ENCODE assay signal across 1 cellular context in the genomic region with DNA sequence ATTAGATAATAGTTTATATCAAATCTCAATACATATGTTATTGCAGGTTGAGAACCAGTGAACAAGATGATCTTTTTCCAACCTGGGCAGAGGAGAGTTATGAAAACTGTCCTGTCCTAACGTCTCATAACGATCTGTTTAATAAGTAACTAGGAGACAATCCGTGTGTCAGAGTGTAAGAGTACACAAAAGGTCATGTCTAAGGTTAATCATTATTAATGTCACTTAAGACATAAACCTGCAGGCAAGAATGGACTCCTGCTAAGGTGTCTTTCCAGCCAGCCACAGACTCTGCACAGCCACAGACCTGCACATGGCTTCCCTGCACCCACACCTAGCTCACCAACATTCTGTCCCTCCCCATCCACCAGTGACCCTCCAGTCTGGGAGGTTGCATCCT.
TF ChIP-seq lines count a peak whose summit lies in the region.

No MANE protein-coding gene starts in this region.

TF ChIP-seq in HepG2, 621 proteins besides CTCF, POLR2A, EP300 and RAD21 (continued from another document and continues in another):
- TF ChIP-seq, protein P1, sequence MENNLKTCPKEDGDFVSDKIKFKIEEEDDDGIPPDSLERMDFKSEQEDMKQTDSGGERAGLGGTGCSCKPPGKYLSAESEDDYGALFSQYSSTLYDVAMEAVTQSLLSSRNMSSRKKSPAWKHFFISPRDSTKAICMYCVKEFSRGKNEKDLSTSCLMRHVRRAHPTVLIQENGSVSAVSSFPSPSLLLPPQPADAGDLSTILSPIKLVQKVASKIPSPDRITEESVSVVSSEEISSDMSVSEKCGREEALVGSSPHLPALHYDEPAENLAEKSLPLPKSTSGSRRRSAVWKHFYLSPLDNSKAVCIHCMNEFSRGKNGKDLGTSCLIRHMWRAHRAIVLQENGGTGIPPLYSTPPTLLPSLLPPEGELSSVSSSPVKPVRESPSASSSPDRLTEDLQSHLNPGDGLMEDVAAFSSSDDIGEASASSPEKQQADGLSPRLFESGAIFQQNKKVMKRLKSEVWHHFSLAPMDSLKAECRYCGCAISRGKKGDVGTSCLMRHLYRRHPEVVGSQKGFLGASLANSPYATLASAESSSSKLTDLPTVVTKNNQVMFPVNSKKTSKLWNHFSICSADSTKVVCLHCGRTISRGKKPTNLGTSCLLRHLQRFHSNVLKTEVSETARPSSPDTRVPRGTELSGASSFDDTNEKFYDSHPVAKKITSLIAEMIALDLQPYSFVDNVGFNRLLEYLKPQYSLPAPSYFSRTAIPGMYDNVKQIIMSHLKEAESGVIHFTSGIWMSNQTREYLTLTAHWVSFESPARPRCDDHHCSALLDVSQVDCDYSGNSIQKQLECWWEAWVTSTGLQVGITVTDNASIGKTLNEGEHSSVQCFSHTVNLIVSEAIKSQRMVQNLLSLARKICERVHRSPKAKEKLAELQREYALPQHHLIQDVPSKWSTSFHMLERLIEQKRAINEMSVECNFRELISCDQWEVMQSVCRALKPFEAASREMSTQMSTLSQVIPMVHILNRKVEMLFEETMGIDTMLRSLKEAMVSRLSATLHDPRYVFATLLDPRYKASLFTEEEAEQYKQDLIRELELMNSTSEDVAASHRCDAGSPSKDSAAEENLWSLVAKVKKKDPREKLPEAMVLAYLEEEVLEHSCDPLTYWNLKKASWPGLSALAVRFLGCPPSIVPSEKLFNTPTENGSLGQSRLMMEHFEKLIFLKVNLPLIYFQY (CRISPR knock-in tag; IDR thresholded peaks at IDR 0.05; ENCODE audit: borderline replicate concordance), result no peak
- no peak for TF ChIP-seq ZNF879 (CRISPR knock-in tag; IDR thresholded peaks at IDR 0.05)
- no peak for TF ChIP-seq ARNT (IDR thresholded peaks at IDR 0.05)
- TF ChIP-seq HIVEP1 (CRISPR knock-in tag; IDR thresholded peaks at IDR 0.05), result no peak
- TF ChIP-seq NFYC (CRISPR knock-in tag; IDR thresholded peaks at IDR 0.05), result no peak
- TF ChIP-seq CENPX (CRISPR knock-in tag; IDR thresholded peaks at IDR 0.05), result no peak
- TF ChIP-seq MEF2D (CRISPR knock-in tag; IDR thresholded peaks at IDR 0.05), result no peak
- peak; percentile 46; the same call in 1 of the 2 replicates for TF ChIP-seq HDAC1 (CRISPR knock-in tag; IDR thresholded peaks at IDR 0.05)
- no peak for TF ChIP-seq ZNF883 (CRISPR knock-in tag; IDR thresholded peaks at IDR 0.05; ENCODE audit: not compliant biosample characterization)
- TF ChIP-seq HMGXB4 (CRISPR knock-in tag; IDR thresholded peaks at IDR 0.05; ENCODE audit: borderline replicate concordance in 1 of 2, low read depth in 1 of 2), result no peak
- no peak for TF ChIP-seq TMF1 (CRISPR knock-in tag; IDR thresholded peaks at IDR 0.05; ENCODE audit: low read depth)
- no peak for TF ChIP-seq ELF3 (CRISPR knock-in tag; IDR thresholded peaks at IDR 0.05)
- TF ChIP-seq MXD4 (CRISPR knock-in tag; IDR thresholded peaks at IDR 0.05), result no peak
- TF ChIP-seq TOPORS (CRISPR knock-in tag; IDR thresholded peaks at IDR 0.05), result no peak
- TF ChIP-seq ZNF709 (CRISPR knock-in tag; IDR thresholded peaks at IDR 0.05), result no peak
- 0 out of 2 replicates have a peak, but pooled peaks have one; percentile 9 for TF ChIP-seq HNF4A (CRISPR knock-in tag; IDR thresholded peaks at IDR 0.05)
- peak; percentile 13; the same call in 1 of the 2 replicates for TF ChIP-seq HDAC2 (CRISPR knock-in tag; IDR thresholded peaks at IDR 0.05)
- TF ChIP-seq KDM3A (CRISPR knock-in tag; IDR thresholded peaks at IDR 0.05; ENCODE audit: low read depth), result no peak
- no peak for TF ChIP-seq ZMYM3 (CRISPR knock-in tag; IDR thresholded peaks at IDR 0.05)
- TF ChIP-seq MBNL3 (CRISPR knock-in tag; conservative IDR thresholded peaks at IDR 0.05), result no peak
- peak; percentile 62 for TF ChIP-seq PAXIP1 (CRISPR knock-in tag; conservative IDR thresholded peaks at IDR 0.05)
- no peak for TF ChIP-seq SRSF4 (IDR thresholded peaks at IDR 0.05; ENCODE audit: low read depth, low read length, poor library complexity, severe bottlenecking)
- no peak for TF ChIP-seq FIP1L1 (IDR thresholded peaks at IDR 0.05; ENCODE audit: borderline replicate concordance, insufficient read depth, low read depth, low read length)
- TF ChIP-seq, protein P2, sequence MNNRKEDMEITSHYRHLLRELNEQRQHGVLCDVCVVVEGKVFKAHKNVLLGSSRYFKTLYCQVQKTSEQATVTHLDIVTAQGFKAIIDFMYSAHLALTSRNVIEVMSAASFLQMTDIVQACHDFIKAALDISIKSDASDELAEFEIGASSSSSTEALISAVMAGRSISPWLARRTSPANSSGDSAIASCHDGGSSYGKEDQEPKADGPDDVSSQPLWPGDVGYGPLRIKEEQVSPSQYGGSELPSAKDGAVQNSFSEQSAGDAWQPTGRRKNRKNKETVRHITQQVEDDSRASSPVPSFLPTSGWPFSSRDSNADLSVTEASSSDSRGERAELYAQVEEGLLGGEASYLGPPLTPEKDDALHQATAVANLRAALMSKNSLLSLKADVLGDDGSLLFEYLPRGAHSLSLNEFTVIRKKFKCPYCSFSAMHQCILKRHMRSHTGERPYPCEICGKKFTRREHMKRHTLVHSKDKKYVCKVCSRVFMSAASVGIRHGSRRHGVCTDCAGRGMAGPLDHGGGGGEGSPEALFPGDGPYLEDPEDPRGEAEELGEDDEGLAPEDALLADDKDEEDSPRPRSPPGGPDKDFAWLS (CRISPR knock-in tag; IDR thresholded peaks at IDR 0.05; ENCODE audit: borderline replicate concordance), result no peak
- TF ChIP-seq, protein P3, sequence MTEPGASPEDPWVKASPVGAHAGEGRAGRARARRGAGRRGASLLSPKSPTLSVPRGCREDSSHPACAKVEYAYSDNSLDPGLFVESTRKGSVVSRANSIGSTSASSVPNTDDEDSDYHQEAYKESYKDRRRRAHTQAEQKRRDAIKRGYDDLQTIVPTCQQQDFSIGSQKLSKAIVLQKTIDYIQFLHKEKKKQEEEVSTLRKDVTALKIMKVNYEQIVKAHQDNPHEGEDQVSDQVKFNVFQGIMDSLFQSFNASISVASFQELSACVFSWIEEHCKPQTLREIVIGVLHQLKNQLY (CRISPR knock-in tag; IDR thresholded peaks at IDR 0.05), result no peak
- TF ChIP-seq ZNF18 (CRISPR knock-in tag; IDR thresholded peaks at IDR 0.05; ENCODE audit: insufficient replicate concordance), result no peak
- TF ChIP-seq ARNT2 (CRISPR knock-in tag; IDR thresholded peaks at IDR 0.05; ENCODE audit: low read depth), result no peak
- TF ChIP-seq SALL1 (CRISPR knock-in tag; IDR thresholded peaks at IDR 0.05), result peak; percentile 53; the same call in 1 of the 2 replicates
- TF ChIP-seq, protein P4, sequence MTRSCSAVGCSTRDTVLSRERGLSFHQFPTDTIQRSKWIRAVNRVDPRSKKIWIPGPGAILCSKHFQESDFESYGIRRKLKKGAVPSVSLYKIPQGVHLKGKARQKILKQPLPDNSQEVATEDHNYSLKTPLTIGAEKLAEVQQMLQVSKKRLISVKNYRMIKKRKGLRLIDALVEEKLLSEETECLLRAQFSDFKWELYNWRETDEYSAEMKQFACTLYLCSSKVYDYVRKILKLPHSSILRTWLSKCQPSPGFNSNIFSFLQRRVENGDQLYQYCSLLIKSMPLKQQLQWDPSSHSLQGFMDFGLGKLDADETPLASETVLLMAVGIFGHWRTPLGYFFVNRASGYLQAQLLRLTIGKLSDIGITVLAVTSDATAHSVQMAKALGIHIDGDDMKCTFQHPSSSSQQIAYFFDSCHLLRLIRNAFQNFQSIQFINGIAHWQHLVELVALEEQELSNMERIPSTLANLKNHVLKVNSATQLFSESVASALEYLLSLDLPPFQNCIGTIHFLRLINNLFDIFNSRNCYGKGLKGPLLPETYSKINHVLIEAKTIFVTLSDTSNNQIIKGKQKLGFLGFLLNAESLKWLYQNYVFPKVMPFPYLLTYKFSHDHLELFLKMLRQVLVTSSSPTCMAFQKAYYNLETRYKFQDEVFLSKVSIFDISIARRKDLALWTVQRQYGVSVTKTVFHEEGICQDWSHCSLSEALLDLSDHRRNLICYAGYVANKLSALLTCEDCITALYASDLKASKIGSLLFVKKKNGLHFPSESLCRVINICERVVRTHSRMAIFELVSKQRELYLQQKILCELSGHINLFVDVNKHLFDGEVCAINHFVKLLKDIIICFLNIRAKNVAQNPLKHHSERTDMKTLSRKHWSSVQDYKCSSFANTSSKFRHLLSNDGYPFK (CRISPR knock-in tag; IDR thresholded peaks at IDR 0.05; ENCODE audit: borderline replicate concordance), result no peak
- no peak for TF ChIP-seq KAT7 (CRISPR knock-in tag; IDR thresholded peaks at IDR 0.05; ENCODE audit: borderline replicate concordance)
- no peak for TF ChIP-seq WIZ (CRISPR knock-in tag; IDR thresholded peaks at IDR 0.05)
- no peak for TF ChIP-seq GTF3A (CRISPR knock-in tag; conservative IDR thresholded peaks at IDR 0.05)
- no peak for TF ChIP-seq SOX6 (IDR thresholded peaks at IDR 0.05)
- TF ChIP-seq SOX6 (CRISPR knock-in tag; IDR thresholded peaks at IDR 0.05), result peak; percentile 67
- TF ChIP-seq ZNF256 (CRISPR knock-in tag; conservative IDR thresholded peaks at IDR 0.05), result no peak
- no peak for TF ChIP-seq TAF15 (IDR thresholded peaks at IDR 0.05; ENCODE audit: low read depth, low read length, poor library complexity, severe bottlenecking)
- TF ChIP-seq ZSCAN25 (CRISPR knock-in tag; IDR thresholded peaks at IDR 0.05), result no peak
- TF ChIP-seq ZNF235 (CRISPR knock-in tag; IDR thresholded peaks at IDR 0.05; ENCODE audit: borderline replicate concordance), result no peak
- TF ChIP-seq ARID5B (CRISPR knock-in tag; IDR thresholded peaks at IDR 0.05), result peak; percentile 40
- TF ChIP-seq FOXA3 (CRISPR knock-in tag; IDR thresholded peaks at IDR 0.05), result peak; percentile 57; the same call in 1 of the 2 replicates
- peak; percentile 59 to 76 for TF ChIP-seq NR2F1 (CRISPR knock-in tag; IDR thresholded peaks at IDR 0.05)
- TF ChIP-seq ZNF232 (CRISPR knock-in tag; IDR thresholded peaks at IDR 0.05; ENCODE audit: borderline replicate concordance), result no peak
- TF ChIP-seq CHD2 (IDR thresholded peaks at IDR 0.05; ENCODE audit: low read depth, low read length), result no peak
